8 cellular contexts compared by ENCODE assay signal in genomic region chr1:46718340-46718726, GRCh38. TPM values are rescaled to one million over a fixed set of nuclear protein-coding genes. Genes with fewer than 3 reads are reported as not detected.
DNase-seq lines count a peak whose midpoint lies in the region; ATAC-seq, FAIRE-seq and TF ChIP-seq lines count a peak whose summit lies in the region.

No MANE protein-coding gene starts in this region.

- peak; percentile 21 for ATAC-seq in HCT116

- POLR2A ChIA-PET in A673 (lab: Charles Lee; ENCODE audit: low non-redundant PET), result no interaction called here
- POLR2A ChIA-PET in HCT116 (lab: Charles Lee), result no interaction called here

- H3K4me1 ChIP-seq in A673 (ENCODE audit: insufficient read depth, low read length, poor library complexity, severe bottlenecking) (peaks cover 7% of the 10 kb centered on the region), HCT116 (ENCODE audit: control insufficient read depth in 1 of 2, insufficient read depth in 2 of 2, low read length in 2 of 2) (peaks cover 17 to 23% of the 10 kb centered on the region in 2 experiments), keratinocyte (ENCODE audit: control insufficient read depth, extremely low read depth, insufficient read depth, low read length) (peaks cover 22% of the 10 kb centered on the region), testis (peaks cover 15% of the 10 kb centered on the region)

- H3K27me3 ChIP-seq in A673 (replicated peaks; ENCODE audit: insufficient read depth, low read depth, low read length, poor library complexity) (no peaks in the 10 kb centered on the region), HCT116 (ENCODE audit: insufficient read depth, low read length) (no peaks in the 10 kb centered on the region), keratinocyte (ENCODE audit: control insufficient read depth, extremely low read depth, insufficient read depth, low read length) (no peaks in the 10 kb centered on the region), testis (no peaks in the 10 kb centered on the region)

- WGBS in testis, 2 donors, result 1% methylated on average over 11 to 12 of the region's 12 CpGs

- dilution Hi-C loops in keratinocyte (cut with MboI; ENCODE audit: extremely low pct_ligation_motif_present, low sequenced_read_pairs), result no loop called here

- H4K20me1 ChIP-seq in HCT116 (ENCODE audit: insufficient read depth), result no peaks in the 10 kb centered on the region
- no peaks in the 10 kb centered on the region for H4K20me1 ChIP-seq in keratinocyte (ENCODE audit: control insufficient read depth, extremely low read depth, insufficient read depth, low read length)

- H3K9me2 ChIP-seq in HCT116 (ENCODE audit: insufficient read depth), result no peaks in the 10 kb centered on the region

- intact Hi-C loops in A673 (cut with micrococcal nuclease; ENCODE audit: unreplicated experiment), result no loop called here
- intact Hi-C loops in HCT116 (cut with micrococcal nuclease), result no loop called here
- intact Hi-C loops in activated T-helper 2 cell treated with anti-CD3 and anti-CD28 coated beads, Interferon-gamma antibody, Interleukin-2, Interleukin-4, amounts not matched to agents 10 μg/mL and 5 μg/mL and 100 μg/mL, durations not matched to agents 14 hours and 24 hours and 36 hours (cut with micrococcal nuclease), result loop anchor here (5.0 kb wide), 2 partner anchors 51 to 101 kb away; partner anchors contain the start of genes ATPAF1 and MOB3C
- intact Hi-C loops in testis (cut with DNase I; ENCODE audit: low total_unique reads), result no loop called here

- H3K9ac ChIP-seq in HCT116 (ENCODE audit: low read length) (peak overlapping the region; percentile 84), keratinocyte (ENCODE audit: control insufficient read depth, extremely low read depth, insufficient read depth, low read length) (peak overlapping the region; percentile 88)

- peaks cover 36% of the 10 kb centered on the region for H3K4me1 Mint-ChIP-seq in activated T-helper 2 cell treated with anti-CD3 and anti-CD28 coated beads, Interferon-gamma antibody, Interleukin-2, Interleukin-4, amounts not matched to agents 10 μg/mL and 5 μg/mL and 100 μg/mL, durations not matched to agents 14 hours and 24 hours and 36 hours (ENCODE audit: low read depth)

- no TSS peak for BruUV-seq in A673 (replicated peaks; lab: Mats Ljungman, UMichigan)
- TSS peak; percentile 48 for BruUV-seq in HCT116 (replicated peaks; lab: Mats Ljungman, UMichigan)

- no peak overlapping the region for H2AFZ ChIP-seq in HCT116 (ENCODE audit: low read depth, low read length, poor library complexity, severe bottlenecking)
- peak overlapping the region; percentile 75 for H2AFZ ChIP-seq in keratinocyte (ENCODE audit: control insufficient read depth, low read length)

- RAD21 ChIA-PET in HCT116 (lab: Charles Lee; ENCODE audit: low non-redundant PET in 1 of 2, low total read pairs in 2 of 2, uncharacterized antibody in 2 of 2, unreplicated experiment in 2 of 2), result no interaction called here

- TF ChIP-seq RAD21 in HCT116 (IDR thresholded peaks at IDR 0.05; ENCODE audit: low read depth), result no peak

- TF ChIP-seq CTCF in A673 (conservative IDR thresholded peaks at IDR 0.05; ENCODE audit: low read depth, low read length), result no peak
- TF ChIP-seq CTCF in HCT116 (IDR thresholded peaks at IDR 0.05 in 2 of 3, conservative IDR thresholded peaks at IDR 0.05 in 1 of 3; ENCODE audit: borderline replicate concordance in 1 of 3, insufficient read depth in 1 of 3, low read depth in 2 of 3, low read length in 2 of 3), result no peak
- no peak for TF ChIP-seq CTCF in keratinocyte (optimal IDR thresholded peaks at IDR 0.05 in 1 of 3, IDR thresholded peaks at IDR 0.05 in 1 of 3, conservative IDR thresholded peaks at IDR 0.05 in 1 of 3; ENCODE audit: extremely low read depth in 1 of 3, insufficient read depth in 2 of 3, low read length in 3 of 3)
- TF ChIP-seq CTCF in testis (IDR thresholded peaks at IDR 0.05), result no peak

- peak overlapping the region; percentile 92 for H3K27ac Mint-ChIP-seq in activated T-helper 2 cell treated with anti-CD3 and anti-CD28 coated beads, Interferon-gamma antibody, Interleukin-2, Interleukin-4, amounts not matched to agents 10 μg/mL and 5 μg/mL and 100 μg/mL, durations not matched to agents 14 hours and 24 hours and 36 hours

- DNase-seq in A673 (ENCODE audit: low spot score) (peak; percentile 6), HCT116 (ENCODE audit: low read depth, low spot score) (no peak), keratinocyte (ENCODE audit: low read depth, low spot score) (no peak), testis (no peak), NCI-H510A (lab: John Stamatoyannopoulos, UW) (no peak), nucleus accumbens (lab: John Stamatoyannopoulos, UW) (no peak)
- no peak for DNase-seq in activated T-helper 2 cell treated with anti-CD3 and anti-CD28 coated beads, Interferon-gamma antibody, Interleukin-2, Interleukin-4, amounts not matched to agents 10 μg/mL and 5 μg/mL and 100 μg/mL, durations not matched to agents 14 hours and 24 hours and 36 hours (ENCODE audit: low spot score)
- DNase-seq in activated CD4-positive, alpha-beta T cell treated with anti-CD3 and anti-CD28 coated beads for 48 hours, result no peak

- peaks cover 44% of the 10 kb centered on the region for H3K36me3 Mint-ChIP-seq in activated T-helper 2 cell treated with anti-CD3 and anti-CD28 coated beads, Interferon-gamma antibody, Interleukin-2, Interleukin-4, amounts not matched to agents 10 μg/mL and 5 μg/mL and 100 μg/mL, durations not matched to agents 14 hours and 24 hours and 36 hours (ENCODE audit: low read depth)

- H3K27me3 Mint-ChIP-seq in activated T-helper 2 cell treated with anti-CD3 and anti-CD28 coated beads, Interferon-gamma antibody, Interleukin-2, Interleukin-4, amounts not matched to agents 10 μg/mL and 5 μg/mL and 100 μg/mL, durations not matched to agents 14 hours and 24 hours and 36 hours (ENCODE audit: low read depth), result no peaks in the 10 kb centered on the region

- H3K4me2 ChIP-seq in HCT116 (ENCODE audit: low read length) (peak overlapping the region; percentile 90), keratinocyte (ENCODE audit: control insufficient read depth, extremely low read depth, insufficient read depth, low read depth, low read length) (peak overlapping the region; percentile 91)

- H3K36me3 ChIP-seq in A673 (ENCODE audit: insufficient read depth, low read length, poor library complexity, severe bottlenecking) (peaks cover 22% of the 10 kb centered on the region), HCT116 (ENCODE audit: control insufficient read depth in 1 of 2, insufficient read depth in 2 of 2, low read length in 2 of 2) (peaks cover 9 to 18% of the 10 kb centered on the region in 2 experiments; a peak in 3 of 4 replicates), keratinocyte (ENCODE audit: control insufficient read depth in 2 of 2, extremely low read depth in 1 of 2, insufficient read depth in 2 of 2, low read length in 2 of 2) (peaks cover 10 to 15% of the 10 kb centered on the region in 2 experiments), testis (ENCODE audit: low read depth, missing control alignments) (no peaks in the 10 kb centered on the region)

- no peaks in the 10 kb centered on the region for H3K9me3 Mint-ChIP-seq in activated T-helper 2 cell treated with anti-CD3 and anti-CD28 coated beads, Interferon-gamma antibody, Interleukin-2, Interleukin-4, amounts not matched to agents 10 μg/mL and 5 μg/mL and 100 μg/mL, durations not matched to agents 14 hours and 24 hours and 36 hours

- H3K9me1 ChIP-seq in keratinocyte (ENCODE audit: control insufficient read depth, extremely low read depth, insufficient read depth, low read length), result no peaks in the 10 kb centered on the region

- H3K27ac ChIP-seq in A673 (ENCODE audit: low read depth, low read length, poor library complexity, severe bottlenecking) (peak overlapping the region; percentile 90), HCT116 (ENCODE audit: low read depth, low read length) (peak overlapping the region; percentile 72; the same call in 1 of the 2 replicates), keratinocyte (ENCODE audit: control insufficient read depth, insufficient read depth, low read length) (peak overlapping the region; percentile 77), testis (peak overlapping the region; percentile 67 to 80)

- H3K4me3 Mint-ChIP-seq in activated T-helper 2 cell treated with anti-CD3 and anti-CD28 coated beads, Interferon-gamma antibody, Interleukin-2, Interleukin-4, amounts not matched to agents 10 μg/mL and 5 μg/mL and 100 μg/mL, durations not matched to agents 14 hours and 24 hours and 36 hours (ENCODE audit: low read depth), result peak overlapping the region; percentile 95

- CTCF ChIA-PET in A673 (lab: Charles Lee) (no interaction called here), HCT116 (lab: Charles Lee) (no interaction called here)

- FAIRE-seq in keratinocyte (lab: Jason Lieb, UNC), result no peak

- peak overlapping the region; percentile 98 for H3K4me3 ChIP-seq in A673 (ENCODE audit: low read depth, low read length, poor library complexity, severe bottlenecking)
- peak overlapping the region; percentile 90 to 98 for H3K4me3 ChIP-seq in HCT116 (replicated peaks in 1 of 2; ENCODE audit: low read depth in 1 of 2, low read length in 2 of 2)
- peak overlapping the region; percentile 82 to 86 (median 86) for H3K4me3 ChIP-seq in keratinocyte (ENCODE audit: control insufficient read depth in 2 of 3, extremely low read depth in 1 of 3, insufficient read depth in 2 of 3, low read depth in 1 of 3, low read length in 3 of 3)
- peak overlapping the region; percentile 90 to 95 for H3K4me3 ChIP-seq in testis

- peaks cover 35% of the 10 kb centered on the region for H3K79me2 ChIP-seq in HCT116 (ENCODE audit: insufficient read depth, low read length)
- peaks cover 34% of the 10 kb centered on the region for H3K79me2 ChIP-seq in keratinocyte (ENCODE audit: control insufficient read depth, insufficient read depth, low read length)

- TF ChIP-seq POLR2A in HCT116 (IDR thresholded peaks at IDR 0.05; ENCODE audit: borderline replicate concordance, extremely low read depth, insufficient read depth, insufficient read length) (no peak), testis (IDR thresholded peaks at IDR 0.05) (no peak)

- H3K9me3 ChIP-seq in A673 (ENCODE audit: low read depth, low read length, poor library complexity, severe bottlenecking), result no peaks in the 10 kb centered on the region
- no peaks in the 10 kb centered on the region for H3K9me3 ChIP-seq in HCT116 (ENCODE audit: control insufficient read depth in 1 of 2, insufficient read depth in 1 of 2, low read depth in 1 of 2, low read length in 2 of 2)
- H3K9me3 ChIP-seq in keratinocyte (ENCODE audit: control insufficient read depth, low read depth, low read length), result no peaks in the 10 kb centered on the region
- H3K9me3 ChIP-seq in testis, result no peaks in the 10 kb centered on the region

RNA-seq across cellular contexts. Expression of gene EFCAB14, which starts 0.6 kb away (rescaled TPM):
- total RNA-seq in A673 (2021) (38.6 and 39.8 TPM in 2 replicates), HCT116 (2021; ENCODE audit: unreplicated experiment) (52.5 TPM), testis (10 to 100 TPM; 76.6 to 77.8 TPM)
- 12.1 and 14.8 TPM in 2 replicates for polyA plus RNA-seq in HCT116 (2012)
- 69.1 and 71.3 TPM in 2 replicates for total RNA-seq in activated T-helper 2 cell treated with anti-CD3 and anti-CD28 coated beads, Interferon-gamma antibody, Interleukin-2, Interleukin-4, amounts not matched to agents 10 μg/mL and 5 μg/mL and 100 μg/mL, durations not matched to agents 14 hours and 24 hours and 36 hours
- polyA plus RNA-seq in keratinocyte (47.8 to 61.8 TPM (median 59.9 TPM) in 3 replicates), testis (ENCODE audit: insufficient read depth, low read depth, low replicate concordance) (94.0 TPM)
- polyA plus RNA-seq in keratinocyte (2011; ENCODE audit: low read depth), result 44.5 TPM
- 50.0 and 86.6 TPM in 2 replicates for polyA plus RNA-seq in keratinocyte (2011; cell fraction: cytosol; rRNA removed)
- 49.6 and 50.9 TPM in 2 replicates for polyA plus RNA-seq in keratinocyte (2011; cell fraction: nucleus; rRNA removed)
- 29.5 and 44.5 TPM in 2 replicates for polyA plus RNA-seq in keratinocyte (2012; ENCODE audit: low replicate concordance)
- polyA minus RNA-seq in keratinocyte, result 31.4 to 72.8 TPM (median 51.9 TPM) in 3 replicates
- 47.4 TPM for polyA minus RNA-seq in keratinocyte (2011; cell fraction: cytosol; rRNA and poly(A)+ RNA removed)
- polyA minus RNA-seq in keratinocyte (2011; cell fraction: nucleus; rRNA and poly(A)+ RNA removed), result 28.1 and 49.9 TPM in 2 replicates

RNA-seq across cellular contexts. Expression of gene TEX38, which starts 46.7 kb away (rescaled TPM):
- total RNA-seq in A673 (2021), result not detected in 2 replicates
- 0.47 TPM for total RNA-seq in HCT116 (2021; ENCODE audit: unreplicated experiment)
- polyA plus RNA-seq in HCT116 (2012), result 0.10 TPM in 1 of 2 replicates, not detected in the other
- total RNA-seq in activated T-helper 2 cell treated with anti-CD3 and anti-CD28 coated beads, Interferon-gamma antibody, Interleukin-2, Interleukin-4, amounts not matched to agents 10 μg/mL and 5 μg/mL and 100 μg/mL, durations not matched to agents 14 hours and 24 hours and 36 hours, result not detected in 2 replicates
- polyA plus RNA-seq in keratinocyte, result not detected in 3 replicates
- polyA plus RNA-seq in keratinocyte (2011; ENCODE audit: low read depth), result not detected
- not detected in 2 replicates for polyA plus RNA-seq in keratinocyte (2011; cell fraction: cytosol; rRNA removed)
- 0.15 TPM in 1 of 2 replicates, not detected in the other for polyA plus RNA-seq in keratinocyte (2011; cell fraction: nucleus; rRNA removed)
- 0.37 TPM in 1 of 2 replicates, not detected in the other for polyA plus RNA-seq in keratinocyte (2012; ENCODE audit: low replicate concordance)
- not detected in 3 replicates for polyA minus RNA-seq in keratinocyte
- not detected for polyA minus RNA-seq in keratinocyte (2011; cell fraction: cytosol; rRNA and poly(A)+ RNA removed)
- polyA minus RNA-seq in keratinocyte (2011; cell fraction: nucleus; rRNA and poly(A)+ RNA removed), result not detected in 2 replicates
- total RNA-seq in testis, result 100 to 1,000 TPM; 150 to 362 TPM
- 432 TPM for polyA plus RNA-seq in testis (ENCODE audit: insufficient read depth, low read depth, low replicate concordance)

RNA-seq across cellular contexts. Expression of gene ATPAF1, which starts 50.2 kb away (rescaled TPM):
- total RNA-seq in A673 (2021), result 41.7 and 51.9 TPM in 2 replicates
- total RNA-seq in HCT116 (2021; ENCODE audit: unreplicated experiment), result 35.5 TPM
- 23.1 and 35.9 TPM in 2 replicates for polyA plus RNA-seq in HCT116 (2012)
- total RNA-seq in activated T-helper 2 cell treated with anti-CD3 and anti-CD28 coated beads, Interferon-gamma antibody, Interleukin-2, Interleukin-4, amounts not matched to agents 10 μg/mL and 5 μg/mL and 100 μg/mL, durations not matched to agents 14 hours and 24 hours and 36 hours, result 42.7 TPM in 2 replicates
- polyA plus RNA-seq in keratinocyte, result 41.4 to 55.6 TPM (median 53.6 TPM) in 3 replicates
- 58.7 TPM for polyA plus RNA-seq in keratinocyte (2011; ENCODE audit: low read depth)
- polyA plus RNA-seq in keratinocyte (2011; cell fraction: cytosol; rRNA removed), result 55.4 and 76.8 TPM in 2 replicates
- polyA plus RNA-seq in keratinocyte (2011; cell fraction: nucleus; rRNA removed), result 34.8 and 36.7 TPM in 2 replicates
- polyA plus RNA-seq in keratinocyte (2012; ENCODE audit: low replicate concordance), result 24.8 and 32.5 TPM in 2 replicates
- 12.2 to 38.8 TPM (median 26.5 TPM) in 3 replicates for polyA minus RNA-seq in keratinocyte
- polyA minus RNA-seq in keratinocyte (2011; cell fraction: cytosol; rRNA and poly(A)+ RNA removed), result 17.8 TPM
- 8.7 and 20.9 TPM in 2 replicates for polyA minus RNA-seq in keratinocyte (2011; cell fraction: nucleus; rRNA and poly(A)+ RNA removed)
- total RNA-seq in testis, result 10 to 100 TPM; 76.7 to 98.9 TPM
- 85.9 TPM for polyA plus RNA-seq in testis (ENCODE audit: insufficient read depth, low read depth, low replicate concordance)

Comparison
In these comparisons a context has a peak if more than half of its experiments do, and no peak if none do; other contexts are left out.
1. RNA of gene TEX38, which starts 46.7 kb away (total RNA-seq): 150 to 362 TPM in testis; 0.47 TPM in HCT116 (single experiment), not detected in activated T-helper 2 cell treated with anti-CD3 and anti-CD28 coated beads, Interferon-gamma antibody, Interleukin-2, Interleukin-4, amounts not matched to agents 10 μg/mL and 5 μg/mL and 100 μg/mL, durations not matched to agents 14 hours and 24 hours and 36 hours and not detected in A673; every median in the first group is over 100 times any median in the second.
2. Peak in every context shown above with its lines, with median percentiles within 50 percentile points of each other: H3K27ac ChIP-seq and H3K4me3 ChIP-seq.